ENCODE assay signal across 8 cellular contexts in the genomic region with DNA sequence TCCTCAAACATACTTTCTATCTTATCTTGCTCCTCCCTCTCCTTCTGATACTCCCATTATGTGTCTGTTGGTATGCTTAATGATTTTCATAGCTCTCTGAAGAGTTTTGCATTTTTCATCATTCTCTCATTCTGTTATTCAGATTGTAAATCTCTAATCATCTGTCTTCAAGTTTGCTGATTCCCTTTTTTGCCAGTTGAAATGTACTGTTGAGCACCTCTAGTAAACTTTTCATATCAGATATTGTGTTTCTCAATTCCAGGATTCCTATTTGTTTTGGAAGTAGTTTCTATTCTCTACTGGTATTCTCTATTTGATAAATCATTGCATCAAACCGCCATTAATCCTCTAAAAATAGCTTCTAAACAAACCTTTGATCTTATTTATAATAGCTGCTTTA.
"Had no signal": no experiment of that assay in that cellular context is flagged by ENCODE, and none has a peak within 500 bp of the region (broad histone marks: within the 10 kb centered on the region; RNA-seq: fewer than 3 reads in every experiment).

No MANE protein-coding gene starts in this region.

- DNase-seq: GDM1, GF-D8 had no signal

- FAIRE-seq: G401.6, GM12878, GM12891, GM12892, GM18507, GM19239 had no signal

- H3K4me3 ChIP-seq: GM12878 had no signal

- ATAC-seq: GM12878 had no signal
